7 cellular contexts compared by ENCODE assay signal in the genomic region with DNA sequence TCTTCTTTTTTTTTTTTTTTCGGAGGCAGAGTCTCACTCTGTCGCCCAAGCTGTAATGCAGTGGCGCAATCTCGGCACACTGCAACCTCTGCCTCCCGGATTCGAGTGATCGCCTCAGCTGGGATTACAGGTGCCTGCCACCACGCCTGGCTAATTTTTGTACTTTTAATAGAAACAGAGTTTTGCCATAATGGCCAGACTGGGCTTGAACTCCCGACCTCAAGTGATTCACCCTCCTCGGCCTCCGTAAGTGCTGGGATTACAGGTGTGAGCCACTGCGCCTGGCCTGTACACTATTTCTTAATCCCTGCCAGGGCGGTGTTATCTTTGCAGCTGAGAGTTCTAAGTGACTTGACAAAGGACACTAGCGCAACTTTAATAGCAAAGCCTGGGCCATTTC. TPM values are rescaled to one million over a fixed set of nuclear protein-coding genes. Genes with fewer than 3 reads are reported as not detected.
A peak's percentile ranks its signal among the peaks of the same experiment; 100 is the strongest.
DNase-seq lines count a peak whose midpoint lies in the region; ATAC-seq and TF ChIP-seq lines count a peak whose summit lies in the region.

No MANE protein-coding gene starts in this region.

- H3K4me1 ChIP-seq in ES-I3 (ENCODE audit: insufficient read depth, low read length), result no peaks in the 10 kb centered on the region
- H3K4me1 ChIP-seq in Loucy (ENCODE audit: insufficient read depth, low read length, poor library complexity, severe bottlenecking), result peaks cover 3% of the 10 kb centered on the region
- H3K4me1 ChIP-seq in esophagus muscularis mucosa, result peaks cover 9 to 12% (median 12%) of the 10 kb centered on the region in 4 donors

- no peaks in the 10 kb centered on the region for H3K79me2 ChIP-seq in Loucy (ENCODE audit: insufficient read depth, low read length)

- TF ChIP-seq CTCF in Loucy (conservative IDR thresholded peaks at IDR 0.05; ENCODE audit: low read length), result no peak
- TF ChIP-seq CTCF in osteocyte (IDR thresholded peaks at IDR 0.05), result no peak
- TF ChIP-seq CTCF in esophagus muscularis mucosa (IDR thresholded peaks at IDR 0.05), result no peak

- H3K9me3 Mint-ChIP-seq in central memory CD8-positive, alpha-beta T cell, result no peaks in the 10 kb centered on the region
- H3K9me3 Mint-ChIP-seq in osteocyte (ENCODE audit: unreplicated experiment), result no peaks in the 10 kb centered on the region

- H3K36me3 ChIP-seq in ES-I3 (ENCODE audit: insufficient read depth, low read length) (no peaks in the 10 kb centered on the region), Loucy (ENCODE audit: insufficient read depth, low read length) (no peaks in the 10 kb centered on the region), esophagus muscularis mucosa (no peaks in the 10 kb centered on the region)

- H2AFZ ChIP-seq in Loucy (ENCODE audit: low read length), result no peak overlapping the region

- no peaks in the 10 kb centered on the region for H3K27me3 Mint-ChIP-seq in central memory CD8-positive, alpha-beta T cell
- no peaks in the 10 kb centered on the region for H3K27me3 Mint-ChIP-seq in osteocyte (ENCODE audit: unreplicated experiment)

- peak overlapping the region; percentile 93 for H3K4me3 ChIP-seq in Loucy (ENCODE audit: low read length, poor library complexity, severe bottlenecking)
- no peak overlapping the region for H3K4me3 ChIP-seq in esophagus muscularis mucosa

- H3K4me3 Mint-ChIP-seq in central memory CD8-positive, alpha-beta T cell, result peak overlapping the region; percentile 92
- peak overlapping the region; percentile 88 for H3K4me3 Mint-ChIP-seq in osteocyte (ENCODE audit: unreplicated experiment)

- peak overlapping the region; percentile 87 for H3K4me2 ChIP-seq in Loucy (ENCODE audit: low read depth, low read length, poor library complexity, severe bottlenecking)

- H3F3A ChIP-seq in Loucy (ENCODE audit: low read depth), result no peaks in the 10 kb centered on the region

- peak overlapping the region; percentile 82 for H3K27ac Mint-ChIP-seq in central memory CD8-positive, alpha-beta T cell (ENCODE audit: low read depth)
- no peak overlapping the region for H3K27ac Mint-ChIP-seq in osteocyte (ENCODE audit: unreplicated experiment)

- H3K36me3 Mint-ChIP-seq in central memory CD8-positive, alpha-beta T cell (ENCODE audit: insufficient read depth), result peaks cover 5% of the 10 kb centered on the region
- H3K36me3 Mint-ChIP-seq in osteocyte (ENCODE audit: unreplicated experiment), result no peaks in the 10 kb centered on the region

- intact Hi-C loops in esophagus muscularis mucosa (cut with DNase I), result no loop called here

- 91% methylated on average over 14 of the region's 14 CpGs for WGBS in esophagus muscularis mucosa

- TF ChIP-seq POLR2A in esophagus muscularis mucosa (IDR thresholded peaks at IDR 0.05; ENCODE audit: low read depth), result no peak

- TF ChIP-seq EP300 in esophagus muscularis mucosa (IDR thresholded peaks at IDR 0.05), result no peak

- peak overlapping the region in 1 of 4 donors; percentile 88 for H3K27ac ChIP-seq in esophagus muscularis mucosa (replicated peaks in 1 of 4)

- H3K9me2 ChIP-seq in Loucy (replicated peaks; ENCODE audit: low read depth, low read length), result no peaks in the 10 kb centered on the region

- H4K20me1 ChIP-seq in Loucy (ENCODE audit: insufficient read depth, low read length, poor library complexity, severe bottlenecking), result no peaks in the 10 kb centered on the region

- H3K9ac ChIP-seq in ES-I3 (ENCODE audit: low read depth, low read length) (peak overlapping the region; percentile 92; the same call in 1 of the 2 replicates), Loucy (ENCODE audit: low read depth, low read length, poor library complexity, severe bottlenecking) (peak overlapping the region; percentile 94)

- no peak for DNase-seq in central memory CD8-positive, alpha-beta T cell (ENCODE audit: low spot score in 2 of 2)
- DNase-seq in osteocyte (ENCODE audit: extremely low spot score, unreplicated experiment) (no peak), DMS53 (lab: John Stamatoyannopoulos, UW) (no peak), NCI-H510A treated with DMSO at 0.1 percent for 48 hours (lab: John Stamatoyannopoulos, UW) (no peak), esophagus muscularis mucosa (ENCODE audit: extremely low spot score) (no peak)

- H3K27me3 ChIP-seq in Loucy (ENCODE audit: insufficient read depth, low read length, poor library complexity, severe bottlenecking) (no peaks in the 10 kb centered on the region), esophagus muscularis mucosa (no peaks in the 10 kb centered on the region)

- no peak for ATAC-seq in central memory CD8-positive, alpha-beta T cell (replicated peaks; ENCODE audit: extremely low read depth, poor library complexity, severe bottlenecking)

- H3K4me1 Mint-ChIP-seq in central memory CD8-positive, alpha-beta T cell, result no peaks in the 10 kb centered on the region
- H3K4me1 Mint-ChIP-seq in osteocyte (ENCODE audit: unreplicated experiment), result peaks cover 2% of the 10 kb centered on the region

- no peaks in the 10 kb centered on the region; the same call in 1 of the 2 replicates for H3K9me3 ChIP-seq in ES-I3 (ENCODE audit: control insufficient read depth, insufficient read depth, low read length)
- H3K9me3 ChIP-seq in Loucy (ENCODE audit: insufficient read depth, low read depth, low read length), result no peaks in the 10 kb centered on the region
- H3K9me3 ChIP-seq in esophagus muscularis mucosa, result no peaks in the 10 kb centered on the region

RNA-seq across cellular contexts. Expression of gene LSM14A, which starts 36.9 kb away (rescaled TPM):
- total RNA-seq in osteocyte, result 97.8 and 111 TPM in 2 replicates
- total RNA-seq in esophagus muscularis mucosa, result 100 to 1,000 TPM in 3 of 4 donors, 10 to 100 TPM in 1; 94.4 to 172 (median 130) TPM
